ENCODE assay signal across 17 cellular contexts in genomic region chr11:69867076-69868002, GRCh38. TPM values are rescaled to one million over a fixed set of nuclear protein-coding genes. Genes with fewer than 3 reads are reported as not detected.
A peak's percentile ranks its signal among the peaks of the same experiment; 100 is the strongest.
DNase-seq lines count a peak whose midpoint lies in the region; ATAC-seq and TF ChIP-seq lines count a peak whose summit lies in the region.
"Had no signal": no experiment of that assay in that cellular context is flagged by ENCODE, and none has a peak within 500 bp of the region (broad histone marks: within the 10 kb centered on the region; RNA-seq: fewer than 3 reads in every experiment).

No MANE protein-coding gene starts in this region.

- CTCF ChIA-PET in activated CD8-positive, alpha-beta T cell treated with anti-CD3 and anti-CD28 coated beads, Interleukin-2, amount 10 ng/mL, durations not matched to agents 7 days and 5 days (lab: Charles Lee), result no interaction called here

- H2BK12ac ChIP-seq in neuronal stem cell (ENCODE audit: low read length), result peak overlapping the region; percentile 100

- DNase-seq in ELR (ENCODE audit: low read depth) (peak; percentile 64), LHCN-M2 (ENCODE audit: low read depth) (peak; percentile 82), endodermal cell (peak; percentile 47), neuronal stem cell (ENCODE audit: low spot score) (no peak), NCI-H146 treated with DMSO at 0.1 percent for 48 hours (lab: John Stamatoyannopoulos, UW; ENCODE audit: unreplicated experiment) (no peak)
- DNase-seq in central memory CD4-positive, alpha-beta T cell, result no peak
- no peak for DNase-seq in activated CD8-positive, alpha-beta T cell treated with anti-CD3 and anti-CD28 coated beads, Interleukin-2, amount 10 ng/mL, durations not matched to agents 7 days and 5 days
- DNase-seq: activated B cell treated with CpG ODN at 0.5 μM for 24 hours; CD8-positive, alpha-beta T cell; MV-4-11; NCI-H510A; SJCRH30; stimulated activated CD4-positive, alpha-beta T cell treated with anti-CD3 and anti-CD28 coated beads, Interleukin-1b, Interleukin-23, amount 100 ng/mL, for 48 hours; stimulated activated naive CD4-positive, alpha-beta T cell treated with Interleukin-2 at 50 U/mL for 16 hours had no signal

- peak overlapping the region; percentile 84 for H3K4ac ChIP-seq in neuronal stem cell (ENCODE audit: low read length)

- POLR2A ChIA-PET in activated CD8-positive, alpha-beta T cell treated with anti-CD3 and anti-CD28 coated beads, Interleukin-2, amount 10 ng/mL, durations not matched to agents 7 days and 5 days (lab: Charles Lee), result no interaction called here

- H3K9me3 ChIP-seq in endodermal cell (ENCODE audit: control insufficient read depth, low read length) (no peaks in the 10 kb centered on the region), neuronal stem cell (replicated peaks in 1 of 2; ENCODE audit: control insufficient read depth in 2 of 2, insufficient read depth in 1 of 2, low read depth in 1 of 2, low read length in 2 of 2) (no peaks in the 10 kb centered on the region)
- H3K9me3 ChIP-seq: SJCRH30 had no signal

- H4K91ac ChIP-seq in neuronal stem cell (ENCODE audit: low read depth, low read length, poor library complexity), result peak overlapping the region; percentile 73

- peak overlapping the region; percentile 96 for H2BK5ac ChIP-seq in neuronal stem cell (ENCODE audit: low read length)

- no peaks in the 10 kb centered on the region for H3K4me1 Mint-ChIP-seq in endodermal cell
- no peaks in the 10 kb centered on the region for H3K4me1 Mint-ChIP-seq in activated CD8-positive, alpha-beta T cell treated with anti-CD3 and anti-CD28 coated beads, Interleukin-2, amount 10 ng/mL, durations not matched to agents 7 days and 5 days (ENCODE audit: low read depth)
- H3K4me1 Mint-ChIP-seq: activated B cell treated with CpG ODN at 0.5 μM for 24 hours had no signal

- H3K27ac Mint-ChIP-seq in endodermal cell, result no peak overlapping the region
- H3K27ac Mint-ChIP-seq in activated CD8-positive, alpha-beta T cell treated with anti-CD3 and anti-CD28 coated beads, Interleukin-2, amount 10 ng/mL, durations not matched to agents 7 days and 5 days, result no peak overlapping the region
- H3K27ac Mint-ChIP-seq: activated B cell treated with CpG ODN at 0.5 μM for 24 hours; CD8-positive, alpha-beta T cell had no signal

- no peak overlapping the region for H3K9ac ChIP-seq in endodermal cell (ENCODE audit: extremely low read depth, low read length, poor library complexity, severe bottlenecking)
- peak overlapping the region; percentile 65 for H3K9ac ChIP-seq in neuronal stem cell (ENCODE audit: low read depth, low read length, poor library complexity)

- no peak for ATAC-seq in GM18867 (IDR thresholded peaks at IDR 0.05; ENCODE audit: unreplicated experiment)
- ATAC-seq in activated CD8-positive, alpha-beta T cell treated with anti-CD3 and anti-CD28 coated beads, Interleukin-2, amount 10 ng/mL, durations not matched to agents 7 days and 5 days, result no peak
- ATAC-seq: CD8-positive, alpha-beta T cell had no signal

- no peak overlapping the region for H4K8ac ChIP-seq in neuronal stem cell (ENCODE audit: low read depth, low read length)

- peaks cover under 1% of the 10 kb centered on the region for H3K9me3 Mint-ChIP-seq in endodermal cell
- no peaks in the 10 kb centered on the region for H3K9me3 Mint-ChIP-seq in activated CD8-positive, alpha-beta T cell treated with anti-CD3 and anti-CD28 coated beads, Interleukin-2, amount 10 ng/mL, durations not matched to agents 7 days and 5 days (ENCODE audit: insufficient read depth)
- H3K9me3 Mint-ChIP-seq: activated B cell treated with CpG ODN at 0.5 μM for 24 hours; CD8-positive, alpha-beta T cell had no signal

- H3K79me1 ChIP-seq in neuronal stem cell (ENCODE audit: low read depth, low read length), result no peaks in the 10 kb centered on the region

- no peak overlapping the region for H3K4me2 ChIP-seq in neuronal stem cell (ENCODE audit: insufficient read depth, low read length, poor library complexity, severe bottlenecking)

- peak overlapping the region; percentile 99 for H3K14ac ChIP-seq in neuronal stem cell (ENCODE audit: low read length)

- WGBS in endodermal cell (ENCODE audit: insufficient coverage in 1 of 2, insufficient read length in 1 of 2), 2 experiments, result 88 to 93% methylated on average over 26 to 30 of the region's 30 CpGs
- WGBS in neuronal stem cell (ENCODE audit: extremely low coverage in 2 of 2, insufficient read length in 2 of 2, insufficient replicate concordance in 1 of 2), 2 donors, result no CpG with 5 or more reads among the region's 30 CpGs

- H2AK5ac ChIP-seq in neuronal stem cell (ENCODE audit: low read depth, low read length), result peak overlapping the region; percentile 98

- no peak for TF ChIP-seq CTCF in endodermal cell (conservative IDR thresholded peaks at IDR 0.05)

- no peak overlapping the region for H3K4me3 Mint-ChIP-seq in endodermal cell
- no peak overlapping the region for H3K4me3 Mint-ChIP-seq in activated CD8-positive, alpha-beta T cell treated with anti-CD3 and anti-CD28 coated beads, Interleukin-2, amount 10 ng/mL, durations not matched to agents 7 days and 5 days
- H3K4me3 Mint-ChIP-seq: activated B cell treated with CpG ODN at 0.5 μM for 24 hours; CD8-positive, alpha-beta T cell had no signal

- peak overlapping the region; percentile 81 for H3K23ac ChIP-seq in neuronal stem cell (ENCODE audit: low read depth, low read length, poor library complexity)

- H3K27me3 Mint-ChIP-seq in endodermal cell (ENCODE audit: insufficient read depth), result peaks cover 2% of the 10 kb centered on the region
- H3K27me3 Mint-ChIP-seq in activated CD8-positive, alpha-beta T cell treated with anti-CD3 and anti-CD28 coated beads, Interleukin-2, amount 10 ng/mL, durations not matched to agents 7 days and 5 days (ENCODE audit: low read depth), result peaks cover 3% of the 10 kb centered on the region

- no peaks in the 10 kb centered on the region for H3K27me3 ChIP-seq in endodermal cell (ENCODE audit: control insufficient read depth, insufficient read depth, low read length, poor library complexity, severe bottlenecking)
- H3K27me3 ChIP-seq in neuronal stem cell (ENCODE audit: control insufficient read depth in 3 of 3, insufficient read depth in 3 of 3, low read depth in 1 of 3, low read length in 3 of 3), result peaks cover 0 to 43% (median 0%) of the 10 kb centered on the region in 3 experiments

- H3K4me1 ChIP-seq in endodermal cell (ENCODE audit: control insufficient read depth, insufficient read depth, low read length), result no peaks in the 10 kb centered on the region
- peaks cover 14 to 27% of the 10 kb centered on the region in 2 donors for H3K4me1 ChIP-seq in neuronal stem cell (ENCODE audit: control insufficient read depth in 2 of 2, insufficient read depth in 1 of 2, low read depth in 1 of 2, low read length in 2 of 2)
- H3K4me1 ChIP-seq: SJCRH30 had no signal

- peak overlapping the region; percentile 99 for H2BK120ac ChIP-seq in neuronal stem cell (ENCODE audit: low read depth, low read length)

- H3K36me3 ChIP-seq in endodermal cell (ENCODE audit: control insufficient read depth, insufficient read depth, low read length) (no peaks in the 10 kb centered on the region), neuronal stem cell (replicated peaks in 1 of 2; ENCODE audit: control insufficient read depth in 2 of 2, insufficient read depth in 2 of 2, low read length in 2 of 2) (peaks cover 0 to 1% of the 10 kb centered on the region in 2 donors)
- H3K36me3 ChIP-seq: SJCRH30 had no signal

- no peaks in the 10 kb centered on the region for H3K36me3 Mint-ChIP-seq in endodermal cell (ENCODE audit: low read depth)
- H3K36me3 Mint-ChIP-seq in activated CD8-positive, alpha-beta T cell treated with anti-CD3 and anti-CD28 coated beads, Interleukin-2, amount 10 ng/mL, durations not matched to agents 7 days and 5 days (ENCODE audit: low read depth), result no peaks in the 10 kb centered on the region
- H3K36me3 Mint-ChIP-seq: brain; CD8-positive, alpha-beta T cell had no signal

- peak overlapping the region; percentile 77 for H2BK15ac ChIP-seq in neuronal stem cell (ENCODE audit: low read length)

- no peak overlapping the region for H2AFZ ChIP-seq in neuronal stem cell (ENCODE audit: low read length)

- H3K4me3 ChIP-seq in endodermal cell (ENCODE audit: low read length), result no peak overlapping the region
- no peak overlapping the region for H3K4me3 ChIP-seq in neuronal stem cell (ENCODE audit: low read length in 2 of 2)
- H3K4me3 ChIP-seq: SJCRH30 had no signal

- H3K27ac ChIP-seq in endodermal cell (ENCODE audit: low read depth, low read length), result no peak overlapping the region
- peak overlapping the region; percentile 57 for H3K27ac ChIP-seq in neuronal stem cell (replicated peaks; ENCODE audit: low read length)
- H3K27ac ChIP-seq: epithelial cell of prostate, SJCRH30 had no signal

- peak overlapping the region; percentile 99 for H3K18ac ChIP-seq in neuronal stem cell (ENCODE audit: low read length)

RNA-seq across cellular contexts. Expression of gene FGF3, which starts 48.1 kb away (rescaled TPM):
- total RNA-seq in LHCN-M2 (2014; rRNA removed) (not detected in 2 replicates), endodermal cell (not detected)
- not detected for polyA plus RNA-seq in LHCN-M2 (2012)
- polyA plus RNA-seq in endodermal cell (2013, experiment 1 of 2), result 0.39 TPM
- polyA plus RNA-seq in endodermal cell (2013, experiment 2 of 2), result 0.41 TPM
- 0.13 TPM for polyA plus RNA-seq in neuronal stem cell (2013, experiment 1 of 2)
- 0.26 TPM for polyA plus RNA-seq in neuronal stem cell (2013, experiment 2 of 2)
- not detected for total RNA-seq in activated CD8-positive, alpha-beta T cell treated with anti-CD3 and anti-CD28 coated beads, Interleukin-2, amount 10 ng/mL, durations not matched to agents 7 days and 5 days
- total RNA-seq: activated B cell treated with CpG ODN at 0.5 μM for 24 hours; CD8-positive, alpha-beta T cell; SJCRH30 had no signal

Comparison
In these comparisons a context has a peak if more than half of its experiments do, and no peak if none do; other contexts are left out.
1. DNase-seq: peak in ELR (single experiment), LHCN-M2 (single experiment) and endodermal cell (single experiment); none in neuronal stem cell (single experiment), NCI-H146 treated with DMSO at 0.1 percent for 48 hours (single experiment), central memory CD4-positive, alpha-beta T cell (single experiment) and activated CD8-positive, alpha-beta T cell treated with anti-CD3 and anti-CD28 coated beads, Interleukin-2, amount 10 ng/mL, durations not matched to agents 7 days and 5 days (single experiment).